ENCODE assay signal across 8 cellular contexts in genomic region chr1:67532452-67533216, GRCh38.
DNase-seq lines count a peak whose midpoint lies in the region; ATAC-seq, FAIRE-seq and TF ChIP-seq lines count a peak whose summit lies in the region.

No MANE protein-coding gene starts in this region.

- H2AK5ac ChIP-seq in H1 (ENCODE audit: low read depth, low read length) = no peak overlapping the region

- no peak overlapping the region for H2BK15ac ChIP-seq in H1 (ENCODE audit: low read length)

- no peak overlapping the region for H2BK120ac ChIP-seq in H1 (replicated peaks; ENCODE audit: low read depth, low read length)

- H4K20me1 ChIP-seq in Loucy (ENCODE audit: insufficient read depth, low read length, poor library complexity, severe bottlenecking) (no peaks in the 10 kb centered on the region), H1 (replicated peaks in 1 of 2; ENCODE audit: control insufficient read depth in 1 of 2, insufficient read depth in 2 of 2, low read length in 2 of 2) (no peaks in the 10 kb centered on the region)

- no peak overlapping the region for H3K56ac ChIP-seq in H1 (replicated peaks; ENCODE audit: insufficient read length, low read depth, low read length)

- H2BK12ac ChIP-seq in H1 (ENCODE audit: low read depth, low read length) = no peak overlapping the region

- CTCF ChIA-PET in H1 (lab: Charles Lee; ENCODE audit: partially characterized antibody) = interaction anchor here (0.7 to 10.6 kb wide), 42 partner anchors 8 to 789 kb away, joined by 3 to 214 read pairs (median 4); partner anchors contain the start of gene GADD45A

- no peaks in the 10 kb centered on the region for H3K9me2 ChIP-seq in Loucy (replicated peaks; ENCODE audit: low read depth, low read length)

- no peak for TF ChIP-seq EP300 in H1 (IDR thresholded peaks at IDR 0.05; ENCODE audit: borderline replicate concordance in 1 of 2, low read depth in 2 of 2, low read length in 2 of 2)

- H3K9me3 ChIP-seq in Loucy (ENCODE audit: insufficient read depth, low read depth, low read length) = no peaks in the 10 kb centered on the region
- H3K9me3 ChIP-seq in H1 (ENCODE audit: insufficient read depth in 2 of 2, low read depth in 1 of 2, low read length in 1 of 2) = no peaks in the 10 kb centered on the region

- no peak overlapping the region for H2BK20ac ChIP-seq in H1 (ENCODE audit: low read length)

- no peaks in the 10 kb centered on the region for H3K36me3 ChIP-seq in Loucy (ENCODE audit: insufficient read depth, low read length)
- H3K36me3 ChIP-seq in H1 (ENCODE audit: control insufficient read depth in 2 of 4, insufficient read depth in 4 of 4, low read length in 3 of 4) = no peaks in the 10 kb centered on the region

- no peak overlapping the region for H3K27ac ChIP-seq in H1 (ENCODE audit: low read depth, low read length)

- no peak overlapping the region for H4K8ac ChIP-seq in H1 (ENCODE audit: extremely low read depth, insufficient read depth, low read length)

- no peak overlapping the region for H3K14ac ChIP-seq in H1 (ENCODE audit: insufficient read length)

- TF ChIP-seq CTCF in Loucy (conservative IDR thresholded peaks at IDR 0.05; ENCODE audit: low read length) = peak; percentile 76
- TF ChIP-seq CTCF in H1 (IDR thresholded peaks at IDR 0.05; ENCODE audit: control extremely low read depth in 1 of 3, insufficient read depth in 1 of 3, low read depth in 1 of 3, low read length in 3 of 3) = peak in 2 of 3 experiments; percentile 66 to 74; a peak in 3 of 4 replicates

- no peaks in the 10 kb centered on the region for H3K23me2 ChIP-seq in H1 (ENCODE audit: low read depth, low read length)

- ATAC-seq in GM21723 (IDR thresholded peaks at IDR 0.05; ENCODE audit: unreplicated experiment) (peak; percentile 69), HG02981 (IDR thresholded peaks at IDR 0.05; ENCODE audit: unreplicated experiment) (no peak), HG03097 (IDR thresholded peaks at IDR 0.05; ENCODE audit: low FRiP score, unreplicated experiment) (no peak)

- POLR2A ChIA-PET in H1 (lab: Charles Lee; ENCODE audit: partially characterized antibody) = no interaction called here

- H3K27me3 ChIP-seq in Loucy (ENCODE audit: insufficient read depth, low read length, poor library complexity, severe bottlenecking) (no peaks in the 10 kb centered on the region), H1 (replicated peaks in 1 of 4; ENCODE audit: control insufficient read depth in 3 of 4, extremely low read depth in 1 of 4, insufficient read depth in 3 of 4, low read length in 3 of 4) (no peaks in the 10 kb centered on the region)

- whole genome bisulfite sequencing in H1 (ENCODE audit: extremely low coverage in 1 of 2, insufficient coverage in 1 of 2, insufficient read length in 1 of 2, insufficient replicate concordance in 2 of 2, low coverage in 1 of 2, low lambda C conversion rate in 2 of 2, missing lambda C conversion rate in 1 of 2), 2 experiments = 79% methylated on average over 7 of the region's 7 CpGs; no CpG with 5 or more reads in 1 of the 2 experiments

- FAIRE-seq in RCC 7860 (lab: Jason Lieb, UNC) (peak; percentile 38), H1 (lab: Jason Lieb, UNC) (peak; percentile 91)

- no peak overlapping the region for H3K4ac ChIP-seq in H1 (replicated peaks; ENCODE audit: insufficient read length, low read depth, low read length)

- H3K23ac ChIP-seq in H1 (ENCODE audit: insufficient read length) = no peak overlapping the region

- no peak overlapping the region for H3K4me3 ChIP-seq in Loucy (ENCODE audit: low read length, poor library complexity, severe bottlenecking)
- H3K4me3 ChIP-seq in H1 (ENCODE audit: extremely low read depth in 1 of 4, insufficient read depth in 2 of 4, low read depth in 3 of 4, low read length in 4 of 4) = no peak overlapping the region

- no peak overlapping the region for H4K91ac ChIP-seq in H1 (replicated peaks; ENCODE audit: insufficient read length, low read length)

- no peak for TF ChIP-seq POLR2A in H1 (IDR thresholded peaks at IDR 0.05; ENCODE audit: control extremely low read depth in 1 of 2, low read depth in 2 of 2, low read length in 2 of 2)

- no peak overlapping the region for H3K4me2 ChIP-seq in Loucy (ENCODE audit: low read depth, low read length, poor library complexity, severe bottlenecking)
- no peak overlapping the region for H3K4me2 ChIP-seq in H1 (ENCODE audit: insufficient read depth in 1 of 2, low read depth in 2 of 2, low read length in 2 of 2)

- H4K5ac ChIP-seq in H1 (ENCODE audit: insufficient read length, low read depth, low read length) = no peak overlapping the region

- H2BK5ac ChIP-seq in H1 (ENCODE audit: low read depth, low read length) = no peak overlapping the region

- H3K79me1 ChIP-seq in H1 (ENCODE audit: low read depth, low read length) = no peaks in the 10 kb centered on the region

- no peaks in the 10 kb centered on the region for H3K79me2 ChIP-seq in Loucy (ENCODE audit: insufficient read depth, low read length)
- no peaks in the 10 kb centered on the region for H3K79me2 ChIP-seq in H1 (ENCODE audit: control insufficient read depth in 1 of 2, insufficient read depth in 2 of 2, low read length in 2 of 2)

- H3K4me1 ChIP-seq in Loucy (ENCODE audit: insufficient read depth, low read length, poor library complexity, severe bottlenecking) (peaks cover 9% of the 10 kb centered on the region), H1 (replicated peaks in 1 of 4; ENCODE audit: control insufficient read depth in 3 of 4, insufficient read depth in 4 of 4, low read length in 3 of 4) (no peaks in the 10 kb centered on the region)

- DNase-seq in EH (ENCODE audit: low read depth) = peak; percentile 85
- DNase-seq in RCC 7860 (ENCODE audit: low spot score) = peak; percentile 68
- peak in 1 of 2 experiments; percentile 36 for DNase-seq in H1 (ENCODE audit: low read depth in 1 of 2, low spot score in 2 of 2)
- DNase-seq in medulla oblongata (ENCODE audit: extremely low spot score) = peak; percentile 84

- no peak overlapping the region for H3K18ac ChIP-seq in H1 (ENCODE audit: extremely low read depth, low read length)

- H2AFZ ChIP-seq in Loucy (ENCODE audit: low read length) (no peak overlapping the region), H1 (ENCODE audit: low read length) (no peak overlapping the region)

- TF ChIP-seq RAD21 in H1 (IDR thresholded peaks at IDR 0.05 in 1 of 2, conservative IDR thresholded peaks at IDR 0.05 in 1 of 2; ENCODE audit: low read depth in 2 of 2, low read length in 2 of 2) = peak; percentile 74 to 81

- no peaks in the 10 kb centered on the region for H3F3A ChIP-seq in Loucy (ENCODE audit: low read depth)

- H3K9ac ChIP-seq in Loucy (ENCODE audit: low read depth, low read length, poor library complexity, severe bottlenecking) (no peak overlapping the region), H1 (replicated peaks in 1 of 4; ENCODE audit: extremely low read depth in 1 of 4, low read depth in 3 of 4, low read length in 3 of 4) (no peak overlapping the region)

TF ChIP-seq in H1, 55 proteins besides CTCF, POLR2A, EP300 and RAD21:
- TF ChIP-seq YY1 (IDR thresholded peaks at IDR 0.05; ENCODE audit: low read depth, low read length) (peak; percentile 70; the same call in 1 of the 2 replicates), TAF7 (optimal IDR thresholded peaks at IDR 0.05; ENCODE audit: borderline replicate concordance, low read depth, low read length) (no peak)
